In the genomic region with DNA sequence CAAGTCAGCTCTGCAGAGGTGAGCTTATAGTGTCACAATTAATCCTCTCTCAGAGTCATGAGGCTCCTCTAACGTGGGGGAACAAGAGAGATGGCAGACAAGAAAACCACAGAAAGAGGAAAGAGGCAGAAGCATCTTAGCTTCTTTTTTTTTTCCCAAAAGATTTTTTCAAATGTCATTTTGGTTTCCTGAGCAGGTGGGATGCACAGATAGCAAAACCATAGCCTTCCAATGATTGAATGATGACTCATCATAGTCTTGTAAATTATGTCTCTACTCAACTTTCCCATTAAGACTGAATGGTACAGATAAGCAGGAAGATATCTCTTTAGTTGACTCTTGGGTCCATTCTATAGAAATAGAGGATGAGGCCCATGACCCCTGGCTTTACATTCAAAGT, we compare ENCODE assay signal across 25 cellular contexts.
"Had no signal": no experiment of that assay in that cellular context is flagged by ENCODE, and none has a peak within 500 bp of the region (broad histone marks: within the 10 kb centered on the region; RNA-seq: fewer than 3 reads in every experiment).

No MANE protein-coding gene starts in this region.

- FAIRE-seq: endothelial cell of umbilical vein, islet of Langerhans had no signal

- H3K4me3 ChIP-seq: esophagus muscularis mucosa, gastroesophageal sphincter, heart left ventricle, left lung, psoas muscle, skin epidermis, spleen, testis, tibial artery had no signal

- H3K36me3 ChIP-seq: esophagus muscularis mucosa, gastroesophageal sphincter, heart left ventricle, left lung, spleen, tibial artery had no signal

- H3K27ac ChIP-seq: esophagus muscularis mucosa, foreskin keratinocyte, gastroesophageal sphincter, heart left ventricle, left lung, psoas muscle, skin epidermis, spleen, testis, tibial artery had no signal

- H3K4me1 ChIP-seq: esophagus muscularis mucosa, foreskin keratinocyte, gastroesophageal sphincter, left lung, spleen, testis had no signal

- H3K27me3 ChIP-seq: esophagus muscularis mucosa, foreskin keratinocyte, gastroesophageal sphincter, heart left ventricle, left lung, spleen, testis, tibial artery had no signal

- ATAC-seq: foreskin keratinocyte; gastroesophageal sphincter; heart left ventricle; left cardiac atrium; left lung; naive thymus-derived CD8-positive, alpha-beta T cell; psoas muscle; right cardiac atrium; stimulated activated memory B cell treated with anti-CD40 and anti-IgM and Interleukin-4, amounts not matched to agents 10 μg/mL and 1 μg/mL and 100 μg/mL, for 72 hours; stimulated activated naive CD8-positive, alpha-beta T cell treated with anti-CD3 and anti-CD28 coated beads, Interleukin-15, Interleukin-2, amounts not matched to agents 100 U/mL and 50 U/mL, for 24 hours had no signal

- H3K9me3 ChIP-seq: gastroesophageal sphincter, heart left ventricle, left lung, psoas muscle, testis, tibial artery had no signal

- DNase-seq: dermis blood vessel endothelial cell; effector memory CD4-positive, alpha-beta T cell; foreskin keratinocyte; heart left ventricle; hippocampal formation; left cardiac atrium; left lung; mesenchymal stem cell; naive thymus-derived CD8-positive, alpha-beta T cell; nephron progenitor cell; nucleus accumbens; psoas muscle; right cardiac atrium; spleen; stimulated activated CD4-positive, alpha-beta T cell treated with anti-CD3 and anti-CD28 coated beads, Interleukin-4, amount 100 ng/mL, for 4 hours; stimulated activated naive CD8-positive, alpha-beta T cell treated with anti-CD3 and anti-CD28 coated beads, Interleukin-15, Interleukin-2, amounts not matched to agents 100 U/mL and 50 U/mL, for 24 hours; substantia nigra; testis; tibial artery had no signal
